Comparison of ENCODE assay signal across 16 cellular contexts in the genomic region with DNA sequence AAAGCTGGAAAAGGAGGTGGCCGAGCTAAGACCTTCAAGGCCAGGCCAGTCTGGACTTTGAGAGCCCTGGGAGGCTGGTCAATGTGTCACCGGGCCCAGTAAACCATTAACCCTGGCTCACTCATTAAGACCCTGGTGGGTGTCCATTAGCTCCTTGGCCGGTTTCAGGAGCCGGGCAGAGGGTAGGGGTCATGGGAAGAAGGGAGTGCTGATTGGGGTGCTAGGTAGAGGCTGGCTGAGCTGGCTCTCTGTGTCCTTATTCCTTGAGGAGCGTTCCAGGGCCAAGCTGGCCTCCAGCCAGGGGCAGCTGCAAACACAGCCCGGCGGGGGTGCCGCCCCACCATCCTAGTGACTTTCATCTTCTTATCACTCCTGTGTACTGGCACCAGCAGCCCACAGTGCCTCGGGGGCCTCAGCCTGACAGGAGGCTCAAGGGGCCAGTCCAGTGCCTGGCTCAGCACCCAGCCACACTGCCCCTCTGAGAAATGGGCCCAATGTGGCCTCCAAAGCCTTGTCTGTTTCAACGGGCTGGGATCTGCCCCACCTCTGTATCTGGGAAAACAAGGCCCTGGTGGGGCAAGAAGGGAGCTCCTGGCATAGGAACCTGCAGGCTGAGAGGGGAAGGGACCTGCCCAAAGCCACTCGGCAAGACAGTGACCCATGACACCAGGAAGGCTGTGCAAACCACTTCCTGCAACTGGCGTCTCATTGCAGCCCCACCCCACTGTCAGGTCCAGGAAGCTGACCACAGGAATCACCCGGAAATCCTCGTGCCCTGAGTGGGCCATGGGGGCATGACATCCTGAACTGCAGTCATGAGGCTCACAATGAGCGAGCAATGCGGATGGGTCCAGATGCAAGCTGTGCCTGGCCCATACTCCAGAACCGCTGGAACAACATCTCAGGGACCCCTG. TPM values are rescaled to one million over a fixed set of nuclear protein-coding genes. Genes with fewer than 3 reads are reported as not detected.
DNase-seq lines count a peak whose midpoint lies in the region; ATAC-seq, FAIRE-seq and TF ChIP-seq lines count a peak whose summit lies in the region.
"Had no signal": no experiment of that assay in that cellular context is flagged by ENCODE, and none has a peak within 500 bp of the region (broad histone marks: within the 10 kb centered on the region; RNA-seq: fewer than 3 reads in every experiment).

No MANE protein-coding gene starts in this region.

- peaks cover 3% of the 10 kb centered on the region for H3K36me3 ChIP-seq in CD4-positive, CD25-positive, alpha-beta regulatory T cell (ENCODE audit: control insufficient read depth, insufficient read depth, low read length)
- no peaks in the 10 kb centered on the region for H3K36me3 ChIP-seq in pancreas

- H3K36me3 Mint-ChIP-seq in CD4-positive, CD25-positive, alpha-beta regulatory T cell = peaks cover 32% of the 10 kb centered on the region
- H3K36me3 Mint-ChIP-seq: activated naive CD4-positive, alpha-beta T cell treated with anti-CD3 and anti-CD28 coated beads, Interleukin-2, amount 50 U/mL, for 72 hours had no signal

- no peaks in the 10 kb centered on the region for H3K9me3 Mint-ChIP-seq in CD4-positive, CD25-positive, alpha-beta regulatory T cell
- H3K9me3 Mint-ChIP-seq: activated naive CD4-positive, alpha-beta T cell treated with anti-CD3 and anti-CD28 coated beads, Interleukin-2, amount 50 U/mL, for 72 hours; IgD-negative memory B cell had no signal

- H3K4me1 Mint-ChIP-seq in CD4-positive, CD25-positive, alpha-beta regulatory T cell = peaks cover 0 to 16% (median 2%) of the 10 kb centered on the region in 4 donors

- H3K4me3 Mint-ChIP-seq in CD4-positive, CD25-positive, alpha-beta regulatory T cell = no peak overlapping the region
- H3K4me3 Mint-ChIP-seq: IgD-negative memory B cell had no signal

- intact Hi-C loops in pancreas (cut with DNase I) = no loop called here

- peaks cover 4% of the 10 kb centered on the region for H3K4me1 ChIP-seq in CD4-positive, CD25-positive, alpha-beta regulatory T cell (ENCODE audit: control insufficient read depth, insufficient read depth, low read length, poor library complexity, severe bottlenecking)
- peaks cover 0 to 11% (median 0%) of the 10 kb centered on the region in 3 donors for H3K4me1 ChIP-seq in pancreas

- H3K4me3 ChIP-seq in CD4-positive, CD25-positive, alpha-beta regulatory T cell (ENCODE audit: low read depth, low read length) = no peak overlapping the region
- H3K4me3 ChIP-seq in pancreas = no peak overlapping the region
- H3K4me3 ChIP-seq: heart right ventricle had no signal

- 38 to 42% methylated on average over 17 of the region's 17 CpGs for WGBS in pancreas, 2 donors

- no peak for FAIRE-seq in pancreas (lab: Jason Lieb, UNC)
- FAIRE-seq: GM12892 had no signal

- H3K27ac ChIP-seq in CD4-positive, CD25-positive, alpha-beta regulatory T cell (ENCODE audit: insufficient read depth, low read length, poor library complexity, severe bottlenecking) = no peak overlapping the region
- H3K27ac ChIP-seq in pancreas = peak overlapping the region in 1 of 4 donors; percentile 41

- H3K27me3 ChIP-seq in CD4-positive, CD25-positive, alpha-beta regulatory T cell (ENCODE audit: control insufficient read depth, insufficient read depth, low read length) = no peaks in the 10 kb centered on the region
- no peaks in the 10 kb centered on the region for H3K27me3 ChIP-seq in pancreas
- H3K27me3 ChIP-seq: heart right ventricle had no signal

- H3K27me3 Mint-ChIP-seq in CD4-positive, CD25-positive, alpha-beta regulatory T cell = no peaks in the 10 kb centered on the region
- H3K27me3 Mint-ChIP-seq: IgD-negative memory B cell had no signal

- ATAC-seq in CD4-positive, CD25-positive, alpha-beta regulatory T cell (ENCODE audit: low read depth in 2 of 2) = peak in 1 of 2 donors; percentile 10
- ATAC-seq in esophagus mucosa (peak; percentile 37), pancreas (peak; percentile 63 to 81 (median 70)), GM21786 (IDR thresholded peaks at IDR 0.05; ENCODE audit: unreplicated experiment) (no peak), GM21423 (IDR thresholded peaks at IDR 0.05; ENCODE audit: unreplicated experiment) (no peak)
- ATAC-seq: Panc1 had no signal

- H3K27ac Mint-ChIP-seq in CD4-positive, CD25-positive, alpha-beta regulatory T cell = peak overlapping the region in 2 of 3 donors; percentile 34 to 51
- H3K27ac Mint-ChIP-seq: IgD-negative memory B cell had no signal

- H3K9me3 ChIP-seq in CD4-positive, CD25-positive, alpha-beta regulatory T cell (ENCODE audit: control insufficient read depth in 2 of 2, low read length in 2 of 2) = no peaks in the 10 kb centered on the region
- no peaks in the 10 kb centered on the region for H3K9me3 ChIP-seq in pancreas
- H3K9me3 ChIP-seq: heart right ventricle had no signal

- DNase-seq in CD4-positive, CD25-positive, alpha-beta regulatory T cell = peak in 1 of 3 donors; percentile 28
- DNase-seq in MV-4-11 (lab: John Stamatoyannopoulos, UW) (peak; percentile 70), pancreas (peak; percentile 45 to 87 (median 68)), kidney glomerular epithelial cell (lab: John Stamatoyannopoulos, UW) (no peak), NAMALWA (ENCODE audit: low spot score) (no peak)
- DNase-seq: COR-L47; NCI-H2029 treated with DMSO at 0.1 percent for 48 hours; stimulated activated naive CD4-positive, alpha-beta T cell treated with Interleukin-2 at 50 U/mL for 16 hours had no signal

- TF ChIP-seq CTCF in pancreas (IDR thresholded peaks at IDR 0.05) = no peak

RNA-seq across cellular contexts. Expression of a gene that starts 15.1 kb away (rescaled TPM):
- 22.1 TPM for total RNA-seq in CD4-positive, CD25-positive, alpha-beta regulatory T cell
- polyA plus RNA-seq in CD4-positive, CD25-positive, alpha-beta regulatory T cell = 10 to 100 TPM; 71.3 to 85.0 (median 83.5) TPM
- not detected for total RNA-seq in esophagus mucosa
- under 1 TPM in 2 of 6 donors, not detected in 4; 0.50 to 0.95 TPM for total RNA-seq in pancreas
- polyA plus RNA-seq in pancreas = under 1 TPM; 0.42 to 0.72 TPM

RNA-seq across cellular contexts. Expression of a gene that starts 43.6 kb away (rescaled TPM):
- total RNA-seq in CD4-positive, CD25-positive, alpha-beta regulatory T cell = not detected
- under 1 TPM in 1 of 4 donors, not detected in 3; 0.56 TPM for polyA plus RNA-seq in CD4-positive, CD25-positive, alpha-beta regulatory T cell
- total RNA-seq in esophagus mucosa (0.32 TPM), pancreas (1 to 10 TPM in 1 of 6 donors, under 1 TPM in 4, not detected in 1; 0.18 to 1.2 (median 0.58) TPM)
- polyA plus RNA-seq in pancreas = 1 to 10 TPM; 2.5 to 3.2 TPM
- total RNA-seq: heart right ventricle had no signal
- polyA plus RNA-seq: IgD-negative memory B cell had no signal

Comparison
In these comparisons a context has a peak if more than half of its experiments do, and no peak if none do; other contexts are left out.
1. ATAC-seq: peak in esophagus mucosa (single experiment) and pancreas (4 of 4); none in GM21786 (single experiment) and GM21423 (single experiment).
2. DNase-seq: peak in MV-4-11 (single experiment) and pancreas (6 of 6); none in kidney glomerular epithelial cell (single experiment) and NAMALWA (single experiment).
3. RNA of a gene that starts 15.1 kb away (total RNA-seq): 22.1 TPM in CD4-positive, CD25-positive, alpha-beta regulatory T cell (single experiment); 0.50 to 0.95 TPM in pancreas and not detected in esophagus mucosa (single experiment); every median in the first group is over 10 times any median in the second.